ENCODE assay signal across 9 cellular contexts in genomic region chr2:95314964-95315611, GRCh38. TPM values are rescaled to one million over a fixed set of nuclear protein-coding genes. Genes with fewer than 3 reads are reported as not detected.
DNase-seq lines count a peak whose midpoint lies in the region; ATAC-seq and TF ChIP-seq lines count a peak whose summit lies in the region.
"Had no signal": no experiment of that assay in that cellular context is flagged by ENCODE, and none has a peak within 500 bp of the region (broad histone marks: within the 10 kb centered on the region; RNA-seq: fewer than 3 reads in every experiment).

No MANE protein-coding gene starts in this region.

- 75% methylated on average over 16 of the region's 16 CpGs for WGBS in mesenchymal stem cell

- peak overlapping the region; percentile 97 for H3K27ac ChIP-seq in mesenchymal stem cell (ENCODE audit: low read length, poor library complexity, severe bottlenecking)
- H3K27ac ChIP-seq: SJSA1 had no signal

- no peak overlapping the region for H2BK15ac ChIP-seq in mesenchymal stem cell (ENCODE audit: low read depth, poor library complexity, severe bottlenecking)

- H3K14ac ChIP-seq in mesenchymal stem cell (ENCODE audit: low read length in 2 of 2), result no peak overlapping the region

- H3K4me2 ChIP-seq in mesenchymal stem cell (ENCODE audit: low read length, poor library complexity, severe bottlenecking), result no peak overlapping the region

- H3K27me3 ChIP-seq in GM06990 (replicated peaks; ENCODE audit: control insufficient read depth, insufficient read depth, low read length) (no peaks in the 10 kb centered on the region; the same call in none of the 2 replicates), mesenchymal stem cell (ENCODE audit: control insufficient read depth in 1 of 2, insufficient read depth in 1 of 2, low read length in 2 of 2) (peaks cover 0 to 65% of the 10 kb centered on the region in 2 experiments)

- no peaks in the 10 kb centered on the region for H3K9me3 ChIP-seq in mesenchymal stem cell (ENCODE audit: control insufficient read depth, low read length)
- H3K9me3 ChIP-seq: SJSA1 had no signal

- no peak overlapping the region for H4K8ac ChIP-seq in mesenchymal stem cell (ENCODE audit: low read length)

- peaks cover 57% of the 10 kb centered on the region for H3K4me1 ChIP-seq in mesenchymal stem cell (ENCODE audit: control insufficient read depth, insufficient read depth, low read depth, low read length)
- H3K4me1 ChIP-seq: SJSA1 had no signal

- no peak overlapping the region for H2BK12ac ChIP-seq in mesenchymal stem cell (ENCODE audit: low read length in 2 of 2)

- ATAC-seq in GM21447 (IDR thresholded peaks at IDR 0.05; ENCODE audit: unreplicated experiment) (no peak), HG03432 (IDR thresholded peaks at IDR 0.05; ENCODE audit: unreplicated experiment) (no peak)
- no peak for ATAC-seq in activated CD4-positive, CD25-positive, alpha-beta regulatory T cell treated with anti-CD3 and anti-CD28 coated beads, Interleukin-2, amount 50 U/mL, for 24 hours

- peak overlapping the region; percentile 96 for H2AK5ac ChIP-seq in mesenchymal stem cell (ENCODE audit: low read length, severe bottlenecking)

- H3K4me3 ChIP-seq in GM06990 (replicated peaks; ENCODE audit: low read depth, low read length), result no peak overlapping the region
- no peak overlapping the region for H3K4me3 ChIP-seq in NB4 (ENCODE audit: low read depth, low read length)
- H3K4me3 ChIP-seq in mesenchymal stem cell (ENCODE audit: insufficient read depth in 1 of 2, low read depth in 1 of 2, low read length in 2 of 2), result no peak overlapping the region
- H3K4me3 ChIP-seq: SJSA1 had no signal

- TF ChIP-seq POLR2A in NB4 (IDR thresholded peaks at IDR 0.05; ENCODE audit: extremely low read depth, insufficient read length), result no peak

- H3K79me1 ChIP-seq in mesenchymal stem cell (replicated peaks; ENCODE audit: low read length, poor library complexity, severe bottlenecking), result no peaks in the 10 kb centered on the region

- no peak overlapping the region for H2BK120ac ChIP-seq in mesenchymal stem cell (ENCODE audit: low read depth, low read length)

- no peak overlapping the region for H3K23ac ChIP-seq in mesenchymal stem cell (ENCODE audit: low read length in 2 of 2)

- H3K36me3 ChIP-seq in GM06990 (ENCODE audit: control insufficient read depth, insufficient read depth, low read length) (no peaks in the 10 kb centered on the region), mesenchymal stem cell (ENCODE audit: control insufficient read depth in 1 of 2, insufficient read depth in 2 of 2, low read depth in 1 of 2, low read length in 2 of 2) (no peaks in the 10 kb centered on the region)
- H3K36me3 ChIP-seq: SJSA1 had no signal

- DNase-seq in GM06990 (ENCODE audit: extremely low read depth, insufficient read length), result no peak
- peak; percentile 40 for DNase-seq in NB4 (ENCODE audit: low read depth)
- DNase-seq in cerebellar cortex (ENCODE audit: low spot score), result peak; percentile 30
- no peak for DNase-seq in mesenchymal stem cell
- no peak for DNase-seq in DMS79 treated with DMSO at 0.1 percent for 48 hours (lab: John Stamatoyannopoulos, UW)

- TF ChIP-seq CTCF in GM06990 (IDR thresholded peaks at IDR 0.05; ENCODE audit: insufficient read depth, low read length, poor library complexity, severe bottlenecking) (peak; percentile 60), NB4 (IDR thresholded peaks at IDR 0.05; ENCODE audit: low read depth, low read length) (peak; percentile 67)

- H2BK5ac ChIP-seq in mesenchymal stem cell (ENCODE audit: low read depth, low read length, poor library complexity, severe bottlenecking), result peak overlapping the region; percentile 99

- H3K9ac ChIP-seq in mesenchymal stem cell (ENCODE audit: low read length), result no peak overlapping the region

- no peak overlapping the region for H4K91ac ChIP-seq in mesenchymal stem cell (ENCODE audit: low read length)

- no peak overlapping the region for H2AFZ ChIP-seq in mesenchymal stem cell (ENCODE audit: low read depth, low read length)

- no peak overlapping the region for H3K18ac ChIP-seq in mesenchymal stem cell (ENCODE audit: low read depth in 1 of 2, low read length in 2 of 2)

- H3K4ac ChIP-seq in mesenchymal stem cell (ENCODE audit: low read depth in 1 of 2, low read length in 2 of 2), result no peak overlapping the region

RNA-seq across cellular contexts. Expression of gene KCNIP3, which starts 17.9 kb away (rescaled TPM):
- polyA plus RNA-seq in mesenchymal stem cell (2013, experiment 1 of 2), result 0.18 TPM
- polyA plus RNA-seq in mesenchymal stem cell (2013, experiment 2 of 2), result 0.05 TPM

RNA-seq across cellular contexts. Expression of gene PROM2, which starts 40.8 kb away (rescaled TPM):
- polyA plus RNA-seq in mesenchymal stem cell (2013, experiment 1 of 2), result 0.18 TPM
- 0.05 TPM for polyA plus RNA-seq in mesenchymal stem cell (2013, experiment 2 of 2)

Comparison
In these comparisons a context has a peak if more than half of its experiments do, and no peak if none do; other contexts are left out.
1. DNase-seq: peak in NB4 (single experiment) and cerebellar cortex (single experiment); none in GM06990 (single experiment), mesenchymal stem cell (single experiment) and DMS79 treated with DMSO at 0.1 percent for 48 hours (single experiment).